In the genomic region with DNA sequence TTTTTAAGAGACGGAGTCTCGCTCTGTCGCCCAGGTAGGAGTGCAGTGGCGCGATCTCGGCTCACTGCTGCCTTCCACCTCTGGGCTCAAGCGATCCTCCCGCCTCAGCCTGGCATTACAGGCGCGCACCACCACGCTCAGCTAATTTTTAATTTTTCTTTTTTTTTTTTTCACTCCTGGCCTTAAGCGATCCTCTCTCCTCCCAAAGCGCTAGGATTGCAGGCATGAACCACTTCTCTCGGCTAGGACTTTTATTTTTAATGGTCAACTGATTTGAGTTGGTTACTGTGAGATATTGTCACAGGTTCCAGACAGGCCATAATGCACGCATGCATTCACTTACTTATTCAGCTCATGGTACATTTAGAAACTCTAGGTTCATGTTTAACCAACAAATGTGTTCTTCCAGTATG, we compare ENCODE assay signal across 8 cellular contexts. TPM values are rescaled to one million over a fixed set of nuclear protein-coding genes. Genes with fewer than 3 reads are reported as not detected.
DNase-seq lines count a peak whose midpoint lies in the region; ATAC-seq, FAIRE-seq and TF ChIP-seq lines count a peak whose summit lies in the region.

No MANE protein-coding gene starts in this region.

- peaks cover 56% of the 10 kb centered on the region for H3K4me1 Mint-ChIP-seq in activated T-cell treated with anti-CD3 and anti-CD28 coated beads, Interleukin-2, amount 50 U/mL, for 24 hours (ENCODE audit: low read depth)

- H3K27me3 Mint-ChIP-seq in activated T-cell treated with anti-CD3 and anti-CD28 coated beads, Interleukin-2, amount 50 U/mL, for 24 hours: no peaks in the 10 kb centered on the region

- ATAC-seq in right cardiac atrium: no peak

- H3K36me3 ChIP-seq in SK-N-MC (ENCODE audit: insufficient read depth, low read length) (peaks cover 52% of the 10 kb centered on the region), stomach (peaks cover 17 to 42% (median 29%) of the 10 kb centered on the region in 4 donors)

- H3K27ac Mint-ChIP-seq in activated T-cell treated with anti-CD3 and anti-CD28 coated beads, Interleukin-2, amount 50 U/mL, for 24 hours: peak overlapping the region; percentile 100

- no peaks in the 10 kb centered on the region for H3K9me3 ChIP-seq in SK-N-MC (ENCODE audit: low read depth, low read length)
- no peaks in the 10 kb centered on the region for H3K9me3 ChIP-seq in right cardiac atrium (ENCODE audit: control insufficient read depth, low read length)
- H3K9me3 ChIP-seq in stomach: no peaks in the 10 kb centered on the region

- H3K27ac ChIP-seq in SK-N-MC (peak overlapping the region; percentile 93), right cardiac atrium (ENCODE audit: low read length) (peak overlapping the region; percentile 88), stomach (peak overlapping the region; percentile 98 to 99 (median 99))

- TF ChIP-seq EP300 in stomach (IDR thresholded peaks at IDR 0.05): no peak

- H3K27me3 ChIP-seq in right cardiac atrium (ENCODE audit: control insufficient read depth, insufficient read depth) (no peaks in the 10 kb centered on the region), stomach (no peaks in the 10 kb centered on the region)

- H3K4me1 ChIP-seq in right cardiac atrium (ENCODE audit: control insufficient read depth, insufficient read depth, low read length) (no peaks in the 10 kb centered on the region), stomach (peaks cover 13 to 40% (median 24%) of the 10 kb centered on the region in 4 donors)

- 11% methylated on average over 15 of the region's 15 CpGs for WGBS in right cardiac atrium
- WGBS in stomach, 5 donors: 7 to 9% (median 8%) methylated on average over 15 of the region's 15 CpGs

- TF ChIP-seq POLR2A in stomach (IDR thresholded peaks at IDR 0.05): no peak

- H3K4me3 ChIP-seq in SK-N-MC (peak overlapping the region; percentile 98), right cardiac atrium (ENCODE audit: low read length) (peak overlapping the region; percentile 63), stomach (peak overlapping the region; percentile 80 to 90 (median 89))

- peak overlapping the region; percentile 97 for H3K9ac ChIP-seq in SK-N-MC (ENCODE audit: insufficient read length)

- H3K4me3 Mint-ChIP-seq in activated T-cell treated with anti-CD3 and anti-CD28 coated beads, Interleukin-2, amount 50 U/mL, for 24 hours: peak overlapping the region; percentile 98

- TF ChIP-seq CTCF in stomach (IDR thresholded peaks at IDR 0.05): no peak

- H3K9me3 Mint-ChIP-seq in activated T-cell treated with anti-CD3 and anti-CD28 coated beads, Interleukin-2, amount 50 U/mL, for 24 hours: no peaks in the 10 kb centered on the region

- no peak for FAIRE-seq in RCC 7860 (lab: Jason Lieb, UNC)

- no peak for DNase-seq in activated T-cell treated with anti-CD3 and anti-CD28 coated beads, Interleukin-2, amount 50 U/mL, for 24 hours
- no peak for DNase-seq in activated T-cell treated with anti-CD3 and anti-CD28 coated beads for 4 hours
- DNase-seq in SK-N-MC (ENCODE audit: low read depth, low spot score): no peak
- no peak for DNase-seq in right cardiac atrium
- DNase-seq in stomach: no peak
- no peak for DNase-seq in RCC 7860 (ENCODE audit: low spot score)
- no peak for DNase-seq in effector CD8-positive, alpha-beta T cell (lab: John Stamatoyannopoulos, UW)
- DNase-seq in cortex of kidney (lab: John Stamatoyannopoulos, UW): no peak

- peaks cover 88% of the 10 kb centered on the region for H3K36me3 Mint-ChIP-seq in activated T-cell treated with anti-CD3 and anti-CD28 coated beads, Interleukin-2, amount 50 U/mL, for 24 hours (ENCODE audit: low read depth)

- intact Hi-C loops in right cardiac atrium (cut with DNase I) (no loop called here), stomach (cut with DNase I; ENCODE audit: low total_unique reads) (no loop called here)

RNA-seq across cellular contexts. Expression of a gene that starts 0.9 kb away (rescaled TPM):
- total RNA-seq in right cardiac atrium: 1 to 10 TPM; 3.7 to 8.4 (median 4.4) TPM
- 3.5 TPM for polyA plus RNA-seq in right cardiac atrium
- total RNA-seq in stomach: 10 to 100 TPM in 1 of 5 donors, 1 to 10 TPM in 1, under 1 TPM in 2, not detected in 1; 0.45 to 12.7 (median 2.9) TPM
- 1 to 10 TPM; 3.5 to 6.4 (median 4.3) TPM for polyA plus RNA-seq in stomach

RNA-seq across cellular contexts. Expression of a gene that starts 1.0 kb away (rescaled TPM):
- total RNA-seq in right cardiac atrium (10 to 100 TPM; 15.3 to 21.4 (median 18.4) TPM), stomach (100 to 1,000 TPM; 111 to 311 (median 183) TPM)
- polyA plus RNA-seq in right cardiac atrium (10.7 TPM), stomach (10 to 100 TPM; 11.8 to 42.2 (median 32.6) TPM)

RNA-seq across cellular contexts. Expression of a gene that starts 9.0 kb away (rescaled TPM):
- total RNA-seq in right cardiac atrium: 10 to 100 TPM; 44.3 to 51.6 (median 46.6) TPM
- 36.2 TPM for polyA plus RNA-seq in right cardiac atrium
- 100 to 1,000 TPM in 2 of 5 donors, 10 to 100 TPM in 3; 15.8 to 161 (median 69.8) TPM for total RNA-seq in stomach
- 10 to 100 TPM; 24.7 to 40.2 (median 38.9) TPM for polyA plus RNA-seq in stomach

RNA-seq across cellular contexts. Expression of a gene that starts 49.2 kb away (rescaled TPM):
- total RNA-seq in right cardiac atrium: 10 to 100 TPM; 17.7 to 24.0 (median 23.6) TPM
- 32.3 TPM for polyA plus RNA-seq in right cardiac atrium
- total RNA-seq in stomach: 10 to 100 TPM in 3 of 5 donors, 1 to 10 TPM in 1, under 1 TPM in 1; 0.87 to 86.2 (median 21.0) TPM
- polyA plus RNA-seq in stomach: 10 to 100 TPM; 36.5 to 66.6 (median 48.4) TPM

RNA-seq across cellular contexts. Expression of a gene that starts 56.0 kb away (rescaled TPM):
- 10 to 100 TPM; 14.3 to 24.5 (median 20.3) TPM for total RNA-seq in right cardiac atrium
- polyA plus RNA-seq in right cardiac atrium: 23.7 TPM
- 100 to 1,000 TPM in 1 of 5 donors, 10 to 100 TPM in 2, 1 to 10 TPM in 2; 8.5 to 339 (median 14.9) TPM for total RNA-seq in stomach
- 10 to 100 TPM; 11.0 to 12.1 (median 11.0) TPM for polyA plus RNA-seq in stomach

Comparison
In these comparisons a context has a peak if more than half of its experiments do, and no peak if none do; other contexts are left out.
1. RNA of a gene that starts 1.0 kb away (total RNA-seq): 111 to 311 TPM in stomach; 15.3 to 21.4 TPM in right cardiac atrium; every median in the first group is over 4 times any median in the second.
2. Peak in every context shown above with its lines, with median percentiles within 50 percentile points of each other: H3K27ac ChIP-seq and H3K4me3 ChIP-seq.